Comparison of ENCODE assay signal across 23 cellular contexts in the genomic region with DNA sequence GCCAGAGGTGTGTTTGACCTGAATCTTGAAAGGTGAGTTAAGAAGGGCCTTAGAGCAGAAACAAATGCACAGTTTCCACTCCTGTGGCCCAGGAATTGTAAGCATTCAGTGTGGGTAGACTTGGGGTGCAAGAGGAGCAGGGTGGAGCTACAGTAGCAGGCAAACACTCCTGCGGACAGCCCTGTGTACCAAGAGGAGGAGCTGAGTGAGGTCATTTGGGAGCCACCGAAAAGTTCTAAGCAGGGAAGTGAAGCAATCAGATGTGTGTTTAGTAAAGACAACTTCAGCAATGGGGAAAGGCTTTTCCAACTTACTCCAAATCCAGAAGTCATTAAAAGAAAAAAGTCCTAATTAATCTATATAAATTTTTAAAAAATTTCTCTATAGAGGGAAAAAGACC.
"Had no signal": no experiment of that assay in that cellular context is flagged by ENCODE, and none has a peak within 500 bp of the region (broad histone marks: within the 10 kb centered on the region; RNA-seq: fewer than 3 reads in every experiment).

No MANE protein-coding gene starts in this region.

- H3K9me3 Mint-ChIP-seq: effector memory CD8-positive, alpha-beta T cell; memory B cell; natural killer cell; type B pancreatic cell had no signal

- H3K27me3 Mint-ChIP-seq: memory B cell, type B pancreatic cell had no signal

- DNase-seq: effector memory CD8-positive, alpha-beta T cell; foreskin fibroblast; gastrocnemius medialis; head of caudate nucleus; kidney; left ventricle myocardium inferior; natural killer cell; pancreas; stimulated activated CD4-positive, alpha-beta T cell treated with anti-CD3 and anti-CD28 coated beads, Interleukin-12 subunit alpha, Interleukin-12 subunit beta, amount 100 ng/mL, for 4 hours; stimulated activated CD4-positive, alpha-beta T cell treated with anti-CD3 and anti-CD28 coated beads, Interleukin-1b, Interleukin-23, amount 100 ng/mL, for 48 hours; stimulated activated CD4-positive, alpha-beta T cell treated with anti-CD3 and anti-CD28 coated beads, Interleukin-4, amount 100 ng/mL, for 1 hour; stimulated activated CD8-positive, alpha-beta memory T cell treated with anti-CD3 and anti-CD28 coated beads, Interleukin-4, amount 100 ng/mL, for 48 hours; stimulated activated naive CD4-positive, alpha-beta T cell treated with Interleukin-2 at 50 U/mL for 16 hours; stomach; thyroid gland had no signal

- H3K4me1 ChIP-seq: gastrocnemius medialis, pancreas, thyroid gland had no signal

- H3K4me3 Mint-ChIP-seq: effector memory CD8-positive, alpha-beta T cell; memory B cell; natural killer cell; neural crest cell; type B pancreatic cell had no signal

- H3K36me3 Mint-ChIP-seq: memory B cell, natural killer cell had no signal

- H3K9me3 ChIP-seq: gastrocnemius medialis, neutrophil, pancreas, stomach, thyroid gland had no signal

- H3K27ac ChIP-seq: coronary artery, gastrocnemius medialis, left ventricle myocardium inferior, neutrophil, pancreas, stomach, thyroid gland had no signal

- ATAC-seq: effector memory CD8-positive, alpha-beta T cell; gastrocnemius medialis; natural killer cell; pancreas; sciatic nerve had no signal

- H3K4me1 Mint-ChIP-seq: memory B cell, natural killer cell had no signal

- H3K27me3 ChIP-seq: gastrocnemius medialis, neutrophil, pancreas, stomach, thyroid gland had no signal

- H3K27ac Mint-ChIP-seq: effector memory CD8-positive, alpha-beta T cell; memory B cell; natural killer cell; type B pancreatic cell had no signal

- H3K36me3 ChIP-seq: gastrocnemius medialis, neutrophil, pancreas, thyroid gland had no signal

- H3K4me3 ChIP-seq: coronary artery, gastrocnemius medialis, left ventricle myocardium inferior, lung, pancreas, smooth muscle cell, stomach, thyroid gland had no signal
